ENCODE assay signal across 8 cellular contexts in the genomic region with DNA sequence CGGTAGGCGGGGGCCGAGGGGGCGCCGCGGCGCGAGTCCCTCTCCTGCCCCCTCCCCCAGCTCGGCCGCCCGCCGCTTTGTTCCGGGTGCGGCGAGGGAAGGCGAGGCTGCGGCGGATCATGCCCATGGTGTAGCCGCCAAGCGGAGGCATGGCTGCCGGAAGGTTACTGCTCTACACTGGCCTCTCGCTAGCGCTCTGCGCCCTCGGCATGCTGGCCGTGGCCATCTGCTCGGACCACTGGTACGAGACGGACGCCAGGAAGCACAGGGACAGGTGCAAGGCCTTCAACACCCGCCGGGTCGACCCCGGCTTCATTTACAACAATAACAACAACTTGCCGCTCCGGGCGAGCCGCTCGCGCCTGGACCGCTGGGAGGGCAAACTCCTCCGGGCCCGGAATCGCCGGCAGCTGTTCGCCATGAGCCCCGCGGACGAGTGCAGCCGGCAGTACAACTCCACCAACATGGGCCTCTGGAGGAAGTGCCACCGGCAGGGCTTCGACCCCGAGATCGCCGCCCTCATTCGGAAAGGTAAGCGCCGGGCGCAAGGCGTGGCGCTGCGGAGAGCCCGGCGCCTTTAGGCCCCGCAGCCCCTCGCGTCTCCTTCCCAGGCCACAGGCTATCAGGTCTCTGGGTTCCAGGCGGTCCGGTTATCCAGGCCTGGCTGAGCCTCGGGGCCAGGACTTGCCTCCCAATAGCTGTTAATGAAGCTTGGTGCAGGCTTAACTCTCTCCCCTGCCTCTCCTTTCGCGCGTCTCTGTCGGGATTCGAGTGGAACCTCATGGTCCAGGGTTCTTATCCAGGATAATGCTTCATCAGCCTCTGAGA. TPM values are rescaled to one million over a fixed set of nuclear protein-coding genes. Genes with fewer than 3 reads are reported as not detected.
A peak's percentile ranks its signal among the peaks of the same experiment; 100 is the strongest.
DNase-seq lines count a peak whose midpoint lies in the region; ATAC-seq, FAIRE-seq and TF ChIP-seq lines count a peak whose summit lies in the region.

No MANE protein-coding gene starts in this region.

- ATAC-seq in GM19351 (IDR thresholded peaks at IDR 0.05; ENCODE audit: unreplicated experiment) (peak; percentile 41), SK-N-SH treated with all-trans-retinoic acid at 6 μM for 48 hours (peak; percentile 56), aorta (ENCODE audit: low FRiP score) (peak; percentile 46)

- 1% methylated on average over 66 to 75 of the region's 75 CpGs for WGBS in aorta, 2 donors

- intact Hi-C loops in aorta (cut with DNase I), result no loop called here

- H3K9me3 ChIP-seq in endocrine pancreas (ENCODE audit: control insufficient read depth, low read length), result no peaks in the 10 kb centered on the region
- H3K9me3 ChIP-seq in muscle layer of colon (ENCODE audit: low read length), result no peaks in the 10 kb centered on the region
- no peaks in the 10 kb centered on the region for H3K9me3 ChIP-seq in aorta (ENCODE audit: control insufficient read depth, low read length)

- H3K27ac ChIP-seq in muscle layer of colon (ENCODE audit: low read depth, low read length) (no peak overlapping the region), aorta (ENCODE audit: low read depth in 1 of 2, low read length in 2 of 2) (no peak overlapping the region)

- FAIRE-seq in RCC 7860 (lab: Jason Lieb, UNC), result no peak

- H3K4me1 ChIP-seq in endocrine pancreas (ENCODE audit: control insufficient read depth, insufficient read depth, low read length), result peaks cover 25% of the 10 kb centered on the region
- no peaks in the 10 kb centered on the region for H3K4me1 ChIP-seq in muscle layer of colon (ENCODE audit: insufficient read depth, low read length)
- no peaks in the 10 kb centered on the region for H3K4me1 ChIP-seq in aorta (ENCODE audit: control insufficient read depth in 1 of 2, insufficient read depth in 2 of 2, low read length in 2 of 2)

- DNase-seq in AG20443 (ENCODE audit: low spot score) (peak; percentile 40), aorta (peak in 1 of 2 donors; percentile 73), RCC 7860 (ENCODE audit: low spot score) (no peak), LoVo (ENCODE audit: low spot score) (no peak)

- H3K36me3 ChIP-seq in endocrine pancreas (ENCODE audit: control insufficient read depth, insufficient read depth, low read length) (no peaks in the 10 kb centered on the region), muscle layer of colon (ENCODE audit: insufficient read depth, low read length) (no peaks in the 10 kb centered on the region), aorta (ENCODE audit: control insufficient read depth in 1 of 2, insufficient read depth in 2 of 2, low read length in 1 of 2) (no peaks in the 10 kb centered on the region)

- H3K4me3 ChIP-seq in endocrine pancreas (ENCODE audit: control insufficient read depth, insufficient read depth, low read length) (peak overlapping the region; percentile 85), muscle layer of colon (ENCODE audit: low read depth in 1 of 2, low read length in 2 of 2) (peak overlapping the region; percentile 67 to 81), aorta (ENCODE audit: low read length in 2 of 2) (peak overlapping the region; percentile 37 to 65)

- H3K9ac ChIP-seq in endocrine pancreas (ENCODE audit: control insufficient read depth, insufficient read depth, low read length), result peak overlapping the region; percentile 50
- H3K9ac ChIP-seq in muscle layer of colon (ENCODE audit: low read length), result no peak overlapping the region

- H3K27me3 ChIP-seq in endocrine pancreas (ENCODE audit: control insufficient read depth, insufficient read depth, low read length), result no peaks in the 10 kb centered on the region
- H3K27me3 ChIP-seq in muscle layer of colon (ENCODE audit: control insufficient read depth in 1 of 2, insufficient read depth in 2 of 2, low read length in 2 of 2), result peaks cover 5 to 38% of the 10 kb centered on the region in 2 donors
- peaks cover 0 to 3% of the 10 kb centered on the region in 2 donors for H3K27me3 ChIP-seq in aorta (ENCODE audit: control insufficient read depth in 1 of 2, insufficient read depth in 2 of 2, low read length in 1 of 2)

TF ChIP-seq in SK-N-SH treated with all-trans-retinoic acid at 6 μM for 48 hours, 23 proteins besides CTCF, POLR2A, EP300 and RAD21:
- TF ChIP-seq TCF4 (CRISPR knock-in tag; IDR thresholded peaks at IDR 0.05; ENCODE audit: borderline replicate concordance), result peak; percentile 15; the same call in 1 of the 2 replicates
- TF ChIP-seq TOX (CRISPR knock-in tag; IDR thresholded peaks at IDR 0.05; ENCODE audit: borderline replicate concordance), result no peak

RNA-seq across cellular contexts. Expression of a gene that starts 0.5 kb away (rescaled TPM):
- under 1 TPM; 0.26 to 0.42 TPM for total RNA-seq in aorta
- polyA plus RNA-seq in aorta, result under 1 TPM; 0.05 to 0.13 TPM

RNA-seq across cellular contexts. Expression of a gene that starts 59.6 kb away (rescaled TPM):
- total RNA-seq in aorta, result 10 to 100 TPM; 21.0 to 23.4 TPM
- polyA plus RNA-seq in aorta, result 10 to 100 TPM; 36.8 to 72.5 TPM
